In genomic region chr5:94181940-94182339, GRCh38 we compare ENCODE assay signal across 9 cellular contexts.
DNase-seq lines count a peak whose midpoint lies in the region; ATAC-seq and TF ChIP-seq lines count a peak whose summit lies in the region.
"Had no signal": no experiment of that assay in that cellular context is flagged by ENCODE, and none has a peak within 500 bp of the region (broad histone marks: within the 10 kb centered on the region; RNA-seq: fewer than 3 reads in every experiment).

No MANE protein-coding gene starts in this region.

- peak; percentile 53 for ATAC-seq in HG03175 (IDR thresholded peaks at IDR 0.05; ENCODE audit: unreplicated experiment)

- intact Hi-C loops in ascending aorta (cut with DNase I) = no loop called here

- H3K9me3 ChIP-seq in ascending aorta = no peaks in the 10 kb centered on the region

- H3K4me3 ChIP-seq in retinal pigment epithelial cell (ENCODE audit: low read length) (no peak overlapping the region), ascending aorta (no peak overlapping the region)

- DNase-seq in NCI-H1105 treated with DMSO at 0.1 percent for 48 hours (lab: John Stamatoyannopoulos, UW) = peak; percentile 31
- no peak for DNase-seq in NCI-H1105 (lab: John Stamatoyannopoulos, UW)
- DNase-seq in SK-N-DZ (ENCODE audit: low spot score) = peak; percentile 7
- no peak for DNase-seq in retinal pigment epithelial cell (ENCODE audit: low read depth)
- no peak for DNase-seq in NCI-H510A (lab: John Stamatoyannopoulos, UW)
- no peak for DNase-seq in cerebellar nuclear complex (lab: John Stamatoyannopoulos, UW)
- DNase-seq in ascending aorta (ENCODE audit: low spot score in 2 of 2) = no peak
- DNase-seq: posterior cingulate gyrus had no signal

- no peaks in the 10 kb centered on the region for H3K36me3 ChIP-seq in ascending aorta

- H3K4me1 ChIP-seq in ascending aorta = no peaks in the 10 kb centered on the region

- no peaks in the 10 kb centered on the region for H3K27me3 ChIP-seq in ascending aorta

- TF ChIP-seq CTCF in retinal pigment epithelial cell (conservative IDR thresholded peaks at IDR 0.05; ENCODE audit: low read depth, low read length) (peak; percentile 10), ascending aorta (IDR thresholded peaks at IDR 0.05) (no peak)

- H3K27ac ChIP-seq in ascending aorta = no peak overlapping the region

Comparison
In these comparisons a context has a peak if more than half of its experiments do, and no peak if none do; other contexts are left out.
1. DNase-seq: peak in NCI-H1105 treated with DMSO at 0.1 percent for 48 hours (single experiment) and SK-N-DZ (single experiment); none in NCI-H1105 (single experiment), retinal pigment epithelial cell (single experiment), NCI-H510A (single experiment), cerebellar nuclear complex (0 of 2) and ascending aorta (0 of 2).